In genomic region chr14:73740921-73741326, GRCh38 we compare ENCODE assay signal across 8 cellular contexts. TPM values are rescaled to one million over a fixed set of nuclear protein-coding genes. Genes with fewer than 3 reads are reported as not detected.
DNase-seq lines count a peak whose midpoint lies in the region; ATAC-seq and TF ChIP-seq lines count a peak whose summit lies in the region.

No MANE protein-coding gene starts in this region.

- H3K36me3 ChIP-seq in effector memory CD4-positive, alpha-beta T cell (ENCODE audit: control insufficient read depth, insufficient read depth, low read length), result peaks cover 26% of the 10 kb centered on the region
- peaks cover 22% of the 10 kb centered on the region for H3K36me3 ChIP-seq in muscle layer of colon (ENCODE audit: insufficient read depth, low read length)

- no peaks in the 10 kb centered on the region for H3K27me3 ChIP-seq in effector memory CD4-positive, alpha-beta T cell (replicated peaks; ENCODE audit: control insufficient read depth, insufficient read depth, low read length, poor library complexity, severe bottlenecking)
- no peaks in the 10 kb centered on the region for H3K27me3 ChIP-seq in muscle layer of colon (ENCODE audit: control insufficient read depth in 1 of 2, insufficient read depth in 2 of 2, low read length in 2 of 2)

- intact Hi-C loops in CD14-positive monocyte (cut with micrococcal nuclease), result loop anchor here (5.0 kb wide), 2 partner anchors 46 to 86 kb away; no protein-coding TSS in a partner anchor

- peak overlapping the region; percentile 47 for H3K9ac ChIP-seq in muscle layer of colon (ENCODE audit: low read length)

- TF ChIP-seq POLR2A in NB4 (IDR thresholded peaks at IDR 0.05; ENCODE audit: extremely low read depth, insufficient read length), result no peak

- TF ChIP-seq CTCF in CD14-positive monocyte (IDR thresholded peaks at IDR 0.05) (no peak), NB4 (IDR thresholded peaks at IDR 0.05; ENCODE audit: low read depth, low read length) (no peak), GM20000 (IDR thresholded peaks at IDR 0.05; ENCODE audit: extremely low read depth, missing control alignments) (no peak)

- peak overlapping the region; percentile 38 for H3K4me3 ChIP-seq in NB4 (ENCODE audit: low read depth, low read length)
- peak overlapping the region; percentile 41 for H3K4me3 ChIP-seq in effector memory CD4-positive, alpha-beta T cell (ENCODE audit: insufficient read depth, low read depth, low read length, poor library complexity, severe bottlenecking)
- peak overlapping the region in 1 of 2 donors; percentile 63 for H3K4me3 ChIP-seq in muscle layer of colon (ENCODE audit: low read depth in 1 of 2, low read length in 2 of 2)

- ATAC-seq in HG03439 (IDR thresholded peaks at IDR 0.05; ENCODE audit: unreplicated experiment), result no peak

- peaks cover 67% of the 10 kb centered on the region for H3K4me1 Mint-ChIP-seq in CD14-positive monocyte

- peaks cover 30 to 41% of the 10 kb centered on the region in 2 donors for H3K36me3 Mint-ChIP-seq in CD14-positive monocyte

- peak overlapping the region; percentile 80 for H3K27ac ChIP-seq in effector memory CD4-positive, alpha-beta T cell (ENCODE audit: insufficient read depth, low read length, poor library complexity, severe bottlenecking)
- peak overlapping the region; percentile 95 for H3K27ac ChIP-seq in muscle layer of colon (ENCODE audit: low read depth, low read length)

- peaks cover 0 to 2% (median 0%) of the 10 kb centered on the region in 7 donors for H3K9me3 Mint-ChIP-seq in CD14-positive monocyte

- DNase-seq in CD14-positive monocyte (ENCODE audit: low spot score) (no peak), NB4 (ENCODE audit: low read depth) (no peak), cerebellar cortex (ENCODE audit: low spot score) (no peak), GM20000 (ENCODE audit: low spot score) (no peak), NCI-H2081 (lab: John Stamatoyannopoulos, UW) (no peak)
- DNase-seq in effector memory CD4-positive, alpha-beta T cell, result no peak

- peaks cover 0 to 3% (median 0%) of the 10 kb centered on the region in 3 donors for H3K27me3 Mint-ChIP-seq in CD14-positive monocyte (ENCODE audit: low read depth in 3 of 3)

- no peaks in the 10 kb centered on the region for H3K9me3 ChIP-seq in effector memory CD4-positive, alpha-beta T cell (ENCODE audit: control insufficient read depth, low read length)
- no peaks in the 10 kb centered on the region for H3K9me3 ChIP-seq in muscle layer of colon (ENCODE audit: low read length)

- peak overlapping the region; percentile 63 to 80 for H3K4me3 Mint-ChIP-seq in CD14-positive monocyte

- peaks cover 61% of the 10 kb centered on the region for H3K4me1 ChIP-seq in effector memory CD4-positive, alpha-beta T cell (ENCODE audit: control insufficient read depth, insufficient read depth, low read length, poor library complexity, severe bottlenecking)
- peaks cover 73% of the 10 kb centered on the region for H3K4me1 ChIP-seq in muscle layer of colon (ENCODE audit: insufficient read depth, low read length)

- H3K27ac Mint-ChIP-seq in CD14-positive monocyte, result peak overlapping the region; percentile 88 to 94 (median 92)

RNA-seq across cellular contexts. Expression of gene PNMA1, which starts 26.7 kb away (rescaled TPM):
- polyA plus RNA-seq in CD14-positive monocyte, result 1 to 10 TPM; 4.4 to 6.4 TPM
